In genomic region chr11:9397746-9398680, GRCh38 we compare ENCODE assay signal across 17 cellular contexts. TPM values are rescaled to one million over a fixed set of nuclear protein-coding genes. Genes with fewer than 3 reads are reported as not detected.
A peak's percentile ranks its signal among the peaks of the same experiment; 100 is the strongest.
DNase-seq lines count a peak whose midpoint lies in the region; ATAC-seq, FAIRE-seq and TF ChIP-seq lines count a peak whose summit lies in the region.
"Had no signal": no experiment of that assay in that cellular context is flagged by ENCODE, and none has a peak within 500 bp of the region (broad histone marks: within the 10 kb centered on the region; RNA-seq: fewer than 3 reads in every experiment).

No MANE protein-coding gene starts in this region.

- no peak overlapping the region for H3K27ac Mint-ChIP-seq in activated B cell treated with CpG ODN at 0.5 μM for 24 hours
- H3K27ac Mint-ChIP-seq in naive thymus-derived CD4-positive, alpha-beta T cell: peak overlapping the region in 3 of 9 donors; percentile 10 to 65 (median 54)

- POLR2A ChIA-PET in activated B cell treated with CpG ODN at 0.5 μM for 24 hours (lab: Charles Lee): interaction anchor here (1.2 kb wide), 2 partner anchors 14 to 34 kb away, joined by 3 to 4 read pairs; partner anchors contain the start of gene IPO7
- POLR2A ChIA-PET in naive thymus-derived CD4-positive, alpha-beta T cell (lab: Charles Lee): no interaction called here

- H3K4me1 ChIP-seq in naive thymus-derived CD4-positive, alpha-beta T cell (ENCODE audit: control insufficient read depth in 2 of 2, insufficient read depth in 2 of 2, low read length in 2 of 2): peaks cover 5 to 13% of the 10 kb centered on the region in 2 donors

- no peak overlapping the region for H3K27ac ChIP-seq in naive thymus-derived CD4-positive, alpha-beta T cell (ENCODE audit: low read depth, low read length)
- H3K27ac ChIP-seq: C4-2B, gastrocnemius medialis had no signal

- no peaks in the 10 kb centered on the region for H3K9me3 Mint-ChIP-seq in activated B cell treated with CpG ODN at 0.5 μM for 24 hours
- no peaks in the 10 kb centered on the region for H3K9me3 Mint-ChIP-seq in naive thymus-derived CD4-positive, alpha-beta T cell
- H3K9me3 Mint-ChIP-seq: effector memory CD8-positive, alpha-beta T cell had no signal

- H3K4me3 ChIP-seq in GM12865 (ENCODE audit: low read depth, low read length): no peak overlapping the region
- H3K4me3 ChIP-seq in naive thymus-derived CD4-positive, alpha-beta T cell (ENCODE audit: low read length): no peak overlapping the region
- H3K4me3 ChIP-seq: gastrocnemius medialis, mucosa of descending colon had no signal

- peaks cover 48% of the 10 kb centered on the region for H3K4me1 Mint-ChIP-seq in activated B cell treated with CpG ODN at 0.5 μM for 24 hours
- H3K4me1 Mint-ChIP-seq in naive thymus-derived CD4-positive, alpha-beta T cell: peaks cover 40 to 67% (median 56%) of the 10 kb centered on the region in 7 donors

- in situ Hi-C loops in ACHN (cut with HindIII; ENCODE audit: low pct_ligation_motif_present, low pct_unique_long_range_greater_than_20kb, low sequenced_read_pairs): no loop called here

- no peaks in the 10 kb centered on the region for H3K27me3 ChIP-seq in naive thymus-derived CD4-positive, alpha-beta T cell (ENCODE audit: control insufficient read depth in 2 of 2, insufficient read depth in 2 of 2, low read length in 2 of 2)
- H3K27me3 ChIP-seq: gastrocnemius medialis had no signal

- H3K4me3 Mint-ChIP-seq in activated B cell treated with CpG ODN at 0.5 μM for 24 hours: peak overlapping the region; percentile 21
- no peak overlapping the region for H3K4me3 Mint-ChIP-seq in naive thymus-derived CD4-positive, alpha-beta T cell
- H3K4me3 Mint-ChIP-seq: effector memory CD8-positive, alpha-beta T cell had no signal

- no peak for TF ChIP-seq CTCF in GM12865 (IDR thresholded peaks at IDR 0.05; ENCODE audit: insufficient read depth, low read depth, low read length, missing control alignments)
- TF ChIP-seq CTCF in activated B cell treated with CpG ODN at 0.5 μM for 24 hours (IDR thresholded peaks at IDR 0.05): no peak

- intact Hi-C loops in activated B cell treated with CpG ODN at 0.5 μM for 24 hours (cut with micrococcal nuclease): loop anchor here (2.0 kb wide), 1 partner anchor 13 kb away; the partner anchor contains the start of gene IPO7
- intact Hi-C loops in naive thymus-derived CD4-positive, alpha-beta T cell (cut with micrococcal nuclease): loop anchor here in 1 of 2 donors (5.0 kb wide), 1 partner anchor 231 kb away; no protein-coding TSS in a partner anchor

- peaks cover 37% of the 10 kb centered on the region for H3K36me3 Mint-ChIP-seq in activated B cell treated with CpG ODN at 0.5 μM for 24 hours (ENCODE audit: low read depth)
- H3K36me3 Mint-ChIP-seq in naive thymus-derived CD4-positive, alpha-beta T cell: peaks cover 0 to 11% (median 6%) of the 10 kb centered on the region in 5 donors

- H3K9me3 ChIP-seq in naive thymus-derived CD4-positive, alpha-beta T cell (ENCODE audit: control insufficient read depth in 2 of 3, low read length in 3 of 3): no peaks in the 10 kb centered on the region
- H3K9me3 ChIP-seq: gastrocnemius medialis, mucosa of descending colon had no signal

- peaks cover 0 to under 1% (median 0%) of the 10 kb centered on the region in 3 experiments for H3K36me3 ChIP-seq in naive thymus-derived CD4-positive, alpha-beta T cell (ENCODE audit: control insufficient read depth in 2 of 3, insufficient read depth in 3 of 3, low read length in 3 of 3)
- H3K36me3 ChIP-seq: gastrocnemius medialis had no signal

- peak; percentile 28 for ATAC-seq in activated B cell treated with CpG ODN at 0.5 μM for 24 hours (ENCODE audit: low read depth)
- no peak for ATAC-seq in naive thymus-derived CD4-positive, alpha-beta T cell
- ATAC-seq: effector memory CD8-positive, alpha-beta T cell; gastrocnemius medialis; mucosa of descending colon had no signal

- FAIRE-seq in GM19239 (lab: Jason Lieb, UNC): no peak
- FAIRE-seq: TTC549 had no signal

- DNase-seq in ACHN (peak; percentile 17), GM12865 (ENCODE audit: low read depth) (peak; percentile 48), activated B cell treated with CpG ODN at 0.5 μM for 24 hours (no peak), kidney tubule cell (ENCODE audit: low spot score) (peak; percentile 54), hepatic stellate cell (ENCODE audit: low spot score) (no peak), midbrain (lab: John Stamatoyannopoulos, UW) (no peak), GM19239 (ENCODE audit: insufficient read length, low spot score) (no peak)
- DNase-seq in naive thymus-derived CD4-positive, alpha-beta T cell: no peak
- DNase-seq: effector memory CD8-positive, alpha-beta T cell; gastrocnemius medialis; GOT3; mucosa of descending colon; NCI-H1930; NCI-H69; stimulated activated CD8-positive, alpha-beta memory T cell treated with anti-CD3 and anti-CD28 coated beads, Interleukin-4, amount 100 ng/mL, for 48 hours had no signal

- CTCF ChIA-PET in activated B cell treated with CpG ODN at 0.5 μM for 24 hours (lab: Charles Lee): no interaction called here
- CTCF ChIA-PET in naive thymus-derived CD4-positive, alpha-beta T cell (lab: Charles Lee): interaction anchor here (0.6 kb wide), 1 partner anchor 105 kb away, joined by 4 read pairs; no protein-coding TSS in a partner anchor

- no peaks in the 10 kb centered on the region for H3K27me3 Mint-ChIP-seq in activated B cell treated with CpG ODN at 0.5 μM for 24 hours
- no peaks in the 10 kb centered on the region for H3K27me3 Mint-ChIP-seq in naive thymus-derived CD4-positive, alpha-beta T cell
- H3K27me3 Mint-ChIP-seq: effector memory CD8-positive, alpha-beta T cell had no signal

RNA-seq across cellular contexts. Expression of gene IPO7, which starts 13.6 kb away (rescaled TPM):
- 95.7 and 96.3 TPM in 2 replicates for total RNA-seq in activated B cell treated with CpG ODN at 0.5 μM for 24 hours
- total RNA-seq in naive thymus-derived CD4-positive, alpha-beta T cell: 100 to 1,000 TPM in 1 of 5 experiments, 10 to 100 TPM in 4; 47.3 to 105 (median 61.3) TPM
- polyA plus RNA-seq in naive thymus-derived CD4-positive, alpha-beta T cell: 1 to 10 TPM; 4.1 to 7.7 TPM

Comparison
In these comparisons a context has a peak if more than half of its experiments do, and no peak if none do; other contexts are left out.
1. DNase-seq: peak in ACHN (single experiment), GM12865 (single experiment) and kidney tubule cell (single experiment); none in activated B cell treated with CpG ODN at 0.5 μM for 24 hours (single experiment), naive thymus-derived CD4-positive, alpha-beta T cell (0 of 9), hepatic stellate cell (single experiment), midbrain (single experiment) and GM19239 (single experiment).